Comparison of ENCODE assay signal across 28 cellular contexts in the genomic region with DNA sequence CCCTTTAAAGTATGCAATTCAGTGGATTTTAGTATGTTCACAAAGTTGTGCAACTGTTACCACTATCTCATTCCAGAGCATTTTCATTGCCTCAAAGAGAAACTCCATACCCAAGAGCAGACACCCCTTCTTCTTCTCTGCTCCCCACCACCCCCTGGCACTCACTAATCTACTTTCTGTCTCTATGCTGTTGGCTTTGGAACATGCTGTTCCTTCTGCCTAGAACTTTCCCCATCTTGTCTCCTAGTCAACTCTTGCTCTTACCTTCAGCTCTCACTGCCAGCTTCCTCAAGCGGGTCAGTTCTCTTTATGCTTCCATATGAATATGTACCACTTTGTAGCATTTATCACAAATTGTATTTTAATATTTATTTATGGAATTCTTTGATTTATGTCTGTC.
"Had no signal": no experiment of that assay in that cellular context is flagged by ENCODE, and none has a peak within 500 bp of the region (broad histone marks: within the 10 kb centered on the region; RNA-seq: fewer than 3 reads in every experiment).

No MANE protein-coding gene starts in this region.

- H3K27ac ChIP-seq: body of pancreas, colonic mucosa, esophagus squamous epithelium had no signal

- H3K27me3 Mint-ChIP-seq: activated naive CD8-positive, alpha-beta T cell had no signal

- H3K4me3 Mint-ChIP-seq: activated CD4-positive, alpha-beta memory T cell treated with anti-CD3 and anti-CD28 coated beads for 36 hours; activated CD4-positive, alpha-beta T cell treated with anti-CD3 and anti-CD28 coated beads for 36 hours; activated CD4-positive, alpha-beta T cell treated with anti-CD3 and anti-CD28 coated beads, Interleukin-2, amount 10 ng/mL, durations not matched to agents 24 days and 14 days; activated CD8-positive, alpha-beta memory T cell treated with anti-CD3 and anti-CD28 coated beads, Interleukin-2, amount 10 ng/mL, durations not matched to agents 7 days and 5 days; activated CD8-positive, alpha-beta T cell treated with anti-CD3 and anti-CD28 coated beads, Interleukin-2, amount 10 ng/mL, durations not matched to agents 7 days and 5 days; activated naive CD8-positive, alpha-beta T cell; activated T-cell treated with anti-CD3 and anti-CD28 coated beads, Interleukin-2, amount 50 U/mL, for 4 hours; activated T-helper 17 cell treated with anti-CD3 and anti-CD28 coated beads, Interleukin-2, amount 50 U/mL, for 72 hours; T-helper 17 cell had no signal

- H3K4me3 ChIP-seq: body of pancreas, colonic mucosa, esophagus squamous epithelium had no signal

- H3K27me3 ChIP-seq: body of pancreas, colonic mucosa, esophagus squamous epithelium had no signal

- H3K9me3 ChIP-seq: body of pancreas, colonic mucosa, esophagus squamous epithelium had no signal

- H3K36me3 ChIP-seq: colonic mucosa, esophagus squamous epithelium had no signal

- ATAC-seq: activated CD4-positive, alpha-beta T cell treated with anti-CD3 and anti-CD28 coated beads for 36 hours; activated CD8-positive, alpha-beta memory T cell treated with anti-CD3 and anti-CD28 coated beads, Interleukin-2, amount 10 ng/mL, durations not matched to agents 7 days and 5 days; activated CD8-positive, alpha-beta T cell treated with anti-CD3 and anti-CD28 coated beads, Interleukin-2, amount 10 ng/mL, durations not matched to agents 7 days and 5 days; activated T-cell treated with anti-CD3 and anti-CD28 coated beads, Interleukin-2, amount 50 U/mL, for 4 hours; activated T-helper 17 cell treated with anti-CD3 and anti-CD28 coated beads, Interleukin-2, amount 50 U/mL, for 72 hours; body of pancreas; T-helper 17 cell had no signal

- DNase-seq: activated CD4-positive, alpha-beta memory T cell treated with anti-CD3 and anti-CD28 coated beads for 36 hours; activated CD4-positive, alpha-beta T cell treated with anti-CD3 and anti-CD28 coated beads for 36 hours; activated CD4-positive, alpha-beta T cell treated with anti-CD3 and anti-CD28 coated beads, Interleukin-2, amount 10 ng/mL, durations not matched to agents 24 days and 14 days; activated CD4-positive, CD25-positive, alpha-beta regulatory T cell; activated CD4-positive, CD25-positive, alpha-beta regulatory T cell treated with anti-CD3 and anti-CD28 coated beads, Interleukin-2, amount 50 U/mL, for 72 hours; activated CD8-positive, alpha-beta memory T cell treated with anti-CD3 and anti-CD28 coated beads, Interleukin-2, amount 10 ng/mL, durations not matched to agents 7 days and 5 days; activated CD8-positive, alpha-beta memory T cell treated with anti-CD3 and anti-CD28 coated beads, Interleukin-2, amount 50 U/mL, for 4 hours; activated CD8-positive, alpha-beta T cell treated with anti-CD3 and anti-CD28 coated beads, Interleukin-2, amount 10 ng/mL, durations not matched to agents 7 days and 5 days; activated effector memory CD4-positive, alpha-beta T cell treated with Interleukin-2 at 50 U/mL for 16 hours; activated gamma-delta T cell treated with Interleukin-2 at 50 U/mL for 16 hours; activated naive CD4-positive, alpha-beta T cell treated with anti-CD3 and anti-CD28 coated beads, Interleukin-2, amount 50 U/mL, for 16 hours; activated naive CD4-positive, alpha-beta T cell treated with Interleukin-2 at 50 U/mL for 16 hours; activated T-cell treated with anti-CD3 and anti-CD28 coated beads for 4 hours; activated T-cell treated with anti-CD3 and anti-CD28 coated beads, Interleukin-2, amount 50 U/mL, for 4 hours; amygdala; aorta; body of pancreas; caudate nucleus; cerebellar nuclear complex; colonic mucosa; effector CD8-positive, alpha-beta T cell; esophagus squamous epithelium; foreskin fibroblast; head of caudate nucleus; T-helper 1 cell; T-helper 17 cell had no signal

- H3K9me3 Mint-ChIP-seq: activated CD4-positive, alpha-beta T cell treated with anti-CD3 and anti-CD28 coated beads, Interleukin-2, amount 10 ng/mL, durations not matched to agents 24 days and 14 days; activated T-cell treated with anti-CD3 and anti-CD28 coated beads, Interleukin-2, amount 50 U/mL, for 4 hours; activated T-helper 17 cell treated with anti-CD3 and anti-CD28 coated beads, Interleukin-2, amount 50 U/mL, for 72 hours had no signal

- H3K27ac Mint-ChIP-seq: activated CD4-positive, alpha-beta memory T cell treated with anti-CD3 and anti-CD28 coated beads for 36 hours; activated CD4-positive, alpha-beta T cell treated with anti-CD3 and anti-CD28 coated beads for 36 hours; activated CD4-positive, alpha-beta T cell treated with anti-CD3 and anti-CD28 coated beads, Interleukin-2, amount 10 ng/mL, durations not matched to agents 24 days and 14 days; activated CD8-positive, alpha-beta memory T cell treated with anti-CD3 and anti-CD28 coated beads, Interleukin-2, amount 10 ng/mL, durations not matched to agents 7 days and 5 days; activated CD8-positive, alpha-beta T cell treated with anti-CD3 and anti-CD28 coated beads, Interleukin-2, amount 10 ng/mL, durations not matched to agents 7 days and 5 days; activated naive CD8-positive, alpha-beta T cell; activated T-helper 17 cell treated with anti-CD3 and anti-CD28 coated beads, Interleukin-2, amount 50 U/mL, for 72 hours had no signal

- H3K36me3 Mint-ChIP-seq: activated CD4-positive, alpha-beta memory T cell treated with anti-CD3 and anti-CD28 coated beads for 36 hours; activated CD8-positive, alpha-beta memory T cell treated with anti-CD3 and anti-CD28 coated beads, Interleukin-2, amount 10 ng/mL, durations not matched to agents 7 days and 5 days; activated naive CD8-positive, alpha-beta T cell had no signal
